ENCODE assay signal across 9 cellular contexts in the genomic region with DNA sequence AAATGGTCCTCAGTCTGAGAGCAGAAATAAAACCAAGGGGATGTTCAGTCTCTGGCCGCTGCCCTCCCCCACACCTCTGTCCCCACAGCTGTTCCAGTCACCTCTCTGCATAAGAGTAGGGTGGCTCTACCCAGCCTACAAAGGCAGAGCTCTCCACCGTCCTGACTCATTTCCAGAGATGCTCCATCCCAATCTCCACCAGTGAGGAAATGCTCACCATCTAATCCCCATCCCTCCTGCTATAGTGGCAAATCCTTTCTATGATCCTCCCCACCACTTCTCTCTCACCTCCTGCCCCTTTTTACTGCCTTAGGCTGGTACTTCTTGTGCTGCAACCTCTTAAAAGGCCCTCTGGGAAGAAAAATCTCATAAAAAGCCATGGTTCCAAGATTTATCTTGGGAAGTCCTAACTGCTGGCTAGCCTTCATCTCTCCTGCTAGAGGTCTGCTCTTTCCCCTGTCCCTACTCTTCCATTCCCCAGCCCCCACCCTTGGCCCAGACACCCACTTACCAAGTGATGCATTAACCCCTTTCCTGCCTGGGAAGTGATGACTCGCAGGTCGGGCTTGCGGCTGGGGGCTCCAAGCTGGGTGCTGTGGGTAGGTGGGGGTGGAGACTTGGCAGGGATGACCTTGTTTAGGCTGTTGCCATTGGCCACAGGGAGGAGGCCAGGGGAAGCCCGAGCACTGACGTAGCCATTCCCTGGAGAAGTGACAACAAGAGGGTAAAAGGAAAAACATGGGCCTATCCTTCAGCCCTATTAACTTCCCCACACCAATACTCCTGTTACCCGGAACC. TPM values are rescaled to one million over a fixed set of nuclear protein-coding genes. Genes with fewer than 3 reads are reported as not detected.
DNase-seq lines count a peak whose midpoint lies in the region; ATAC-seq and TF ChIP-seq lines count a peak whose summit lies in the region.
"Had no signal": no experiment of that assay in that cellular context is flagged by ENCODE, and none has a peak within 500 bp of the region (broad histone marks: within the 10 kb centered on the region; RNA-seq: fewer than 3 reads in every experiment).

No MANE protein-coding gene starts in this region.

- H3K9me3 Mint-ChIP-seq in activated CD4-positive, alpha-beta T cell treated with anti-CD3 and anti-CD28 coated beads, Interleukin-2, amount 10 ng/mL, durations not matched to agents 7 days and 5 days: no peaks in the 10 kb centered on the region
- no peaks in the 10 kb centered on the region for H3K9me3 Mint-ChIP-seq in WTC11

- peak overlapping the region in 3 of 5 donors; percentile 2 to 35 (median 16) for H3K9ac ChIP-seq in subcutaneous abdominal adipose tissue (ENCODE audit: low read length in 5 of 5)

- no peak overlapping the region for H3K4me3 Mint-ChIP-seq in activated CD4-positive, alpha-beta T cell treated with anti-CD3 and anti-CD28 coated beads, Interleukin-2, amount 10 ng/mL, durations not matched to agents 7 days and 5 days
- no peak overlapping the region for H3K4me3 Mint-ChIP-seq in WTC11

- H3K36me3 Mint-ChIP-seq in activated CD4-positive, alpha-beta T cell treated with anti-CD3 and anti-CD28 coated beads, Interleukin-2, amount 10 ng/mL, durations not matched to agents 7 days and 5 days (ENCODE audit: low read depth): peaks cover 64% of the 10 kb centered on the region
- peaks cover 34% of the 10 kb centered on the region for H3K36me3 Mint-ChIP-seq in WTC11

- H3K4me1 Mint-ChIP-seq in activated CD4-positive, alpha-beta T cell treated with anti-CD3 and anti-CD28 coated beads, Interleukin-2, amount 10 ng/mL, durations not matched to agents 7 days and 5 days: peaks cover 21% of the 10 kb centered on the region
- H3K4me1 Mint-ChIP-seq in WTC11: peaks cover 23% of the 10 kb centered on the region

- ATAC-seq in WTC11 (peak; percentile 50), left cardiac atrium (no peak), GM21717 (IDR thresholded peaks at IDR 0.05; ENCODE audit: unreplicated experiment) (no peak)
- ATAC-seq: left lung had no signal

- H3K4me3 ChIP-seq in subcutaneous abdominal adipose tissue (ENCODE audit: low read depth in 1 of 5, low read length in 5 of 5): no peak overlapping the region
- H3K4me3 ChIP-seq: left lung had no signal

- H3K27ac ChIP-seq in subcutaneous abdominal adipose tissue (ENCODE audit: low read depth, low read length): peak overlapping the region; percentile 75

- CTCF ChIA-PET in activated CD4-positive, alpha-beta T cell treated with anti-CD3 and anti-CD28 coated beads, Interleukin-2, amount 10 ng/mL, durations not matched to agents 7 days and 5 days (lab: Charles Lee): interaction anchor here (1.0 to 1.4 kb wide), 4 partner anchors 8 to 40 kb away, joined by 3 to 7 read pairs (median 4); no protein-coding TSS in a partner anchor
- CTCF ChIA-PET in WTC11 (lab: Charles Lee): interaction anchor here (0.8 to 2.9 kb wide), 6 partner anchors 11 to 91 kb away, joined by 3 to 12 read pairs (median 3); no protein-coding TSS in a partner anchor

- TF ChIP-seq CTCF in WTC11 (IDR thresholded peaks at IDR 0.05): no peak

- no peak for DNase-seq in activated CD4-positive, alpha-beta T cell treated with anti-CD3 and anti-CD28 coated beads, Interleukin-2, amount 10 ng/mL, durations not matched to agents 7 days and 5 days
- no peak for DNase-seq in activated CD4-positive, alpha-beta T cell treated with anti-CD3 and anti-CD28 coated beads, Interleukin-2, amount 50 U/mL, for 1 hour
- no peak for DNase-seq in WTC11 (ENCODE audit: low spot score)
- peak; percentile 57 for DNase-seq in left cardiac atrium
- no peak for DNase-seq in mesenteric fat pad (ENCODE audit: low spot score)
- no peak for DNase-seq in DMS153 (lab: John Stamatoyannopoulos, UW)
- DNase-seq: left lung had no signal

- no peaks in the 10 kb centered on the region for H3K27me3 Mint-ChIP-seq in activated CD4-positive, alpha-beta T cell treated with anti-CD3 and anti-CD28 coated beads, Interleukin-2, amount 10 ng/mL, durations not matched to agents 7 days and 5 days
- H3K27me3 Mint-ChIP-seq in WTC11 (ENCODE audit: low read depth): no peaks in the 10 kb centered on the region

- peak overlapping the region; percentile 26 for H3K27ac Mint-ChIP-seq in activated CD4-positive, alpha-beta T cell treated with anti-CD3 and anti-CD28 coated beads, Interleukin-2, amount 10 ng/mL, durations not matched to agents 7 days and 5 days
- no peak overlapping the region for H3K27ac Mint-ChIP-seq in WTC11

- H3K4me1 ChIP-seq in subcutaneous abdominal adipose tissue (ENCODE audit: control insufficient read depth in 5 of 5, insufficient read depth in 5 of 5, low read length in 5 of 5): peaks cover 6 to 44% (median 38%) of the 10 kb centered on the region in 5 donors

- H3K9me3 ChIP-seq in subcutaneous abdominal adipose tissue (ENCODE audit: control insufficient read depth in 5 of 5, low read length in 5 of 5): no peaks in the 10 kb centered on the region
- H3K9me3 ChIP-seq: left lung had no signal

- POLR2A ChIA-PET in activated CD4-positive, alpha-beta T cell treated with anti-CD3 and anti-CD28 coated beads, Interleukin-2, amount 10 ng/mL, durations not matched to agents 7 days and 5 days (lab: Charles Lee): no interaction called here
- POLR2A ChIA-PET in WTC11 (lab: Charles Lee): no interaction called here

- H3K36me3 ChIP-seq in subcutaneous abdominal adipose tissue (ENCODE audit: control insufficient read depth in 5 of 5, insufficient read depth in 5 of 5, low read length in 5 of 5): peaks cover 0 to 97% (median 93%) of the 10 kb centered on the region in 5 donors

- intact Hi-C loops in left cardiac atrium (cut with DNase I): no loop called here

- no peaks in the 10 kb centered on the region for H3K27me3 ChIP-seq in subcutaneous abdominal adipose tissue (ENCODE audit: control insufficient read depth in 5 of 5, insufficient read depth in 4 of 5, low read length in 5 of 5)
- H3K27me3 ChIP-seq: left lung had no signal

TF ChIP-seq in WTC11, 78 proteins besides CTCF, POLR2A, EP300 and RAD21 (continues in another document):
- TF ChIP-seq, protein P1, sequence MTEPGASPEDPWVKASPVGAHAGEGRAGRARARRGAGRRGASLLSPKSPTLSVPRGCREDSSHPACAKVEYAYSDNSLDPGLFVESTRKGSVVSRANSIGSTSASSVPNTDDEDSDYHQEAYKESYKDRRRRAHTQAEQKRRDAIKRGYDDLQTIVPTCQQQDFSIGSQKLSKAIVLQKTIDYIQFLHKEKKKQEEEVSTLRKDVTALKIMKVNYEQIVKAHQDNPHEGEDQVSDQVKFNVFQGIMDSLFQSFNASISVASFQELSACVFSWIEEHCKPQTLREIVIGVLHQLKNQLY (CRISPR knock-in tag; IDR thresholded peaks at IDR 0.05): no peak
- TF ChIP-seq, protein P2, sequence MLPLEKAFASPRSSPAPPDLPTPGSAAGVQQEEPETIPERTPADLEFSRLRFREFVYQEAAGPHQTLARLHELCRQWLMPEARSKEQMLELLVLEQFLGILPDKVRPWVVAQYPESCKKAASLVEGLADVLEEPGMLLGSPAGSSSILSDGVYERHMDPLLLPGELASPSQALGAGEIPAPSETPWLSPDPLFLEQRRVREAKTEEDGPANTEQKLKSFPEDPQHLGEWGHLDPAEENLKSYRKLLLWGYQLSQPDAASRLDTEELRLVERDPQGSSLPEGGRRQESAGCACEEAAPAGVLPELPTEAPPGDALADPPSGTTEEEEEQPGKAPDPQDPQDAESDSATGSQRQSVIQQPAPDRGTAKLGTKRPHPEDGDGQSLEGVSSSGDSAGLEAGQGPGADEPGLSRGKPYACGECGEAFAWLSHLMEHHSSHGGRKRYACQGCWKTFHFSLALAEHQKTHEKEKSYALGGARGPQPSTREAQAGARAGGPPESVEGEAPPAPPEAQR (CRISPR knock-in tag; IDR thresholded peaks at IDR 0.05): no peak
- TF ChIP-seq GABPB1 (CRISPR knock-in tag; IDR thresholded peaks at IDR 0.05) (no peak), ARID4B (CRISPR knock-in tag; IDR thresholded peaks at IDR 0.05; ENCODE audit: borderline replicate concordance) (no peak), TCF7 (CRISPR knock-in tag; IDR thresholded peaks at IDR 0.05; ENCODE audit: low read depth) (no peak)

RNA-seq across cellular contexts. Expression of gene MEF2D, which starts 23.9 kb away (rescaled TPM):
- total RNA-seq in activated CD4-positive, alpha-beta T cell treated with anti-CD3 and anti-CD28 coated beads, Interleukin-2, amount 10 ng/mL, durations not matched to agents 7 days and 5 days: 10 to 100 TPM; 34.0 to 39.4 TPM
- total RNA-seq in WTC11 (2021): 20.6 to 24.1 TPM (median 24.0 TPM) in 3 replicates
- 10 to 100 TPM; 69.0 to 81.7 TPM for total RNA-seq in left cardiac atrium
- total RNA-seq in mesenteric fat pad: 38.7 TPM
